In the genomic region with DNA sequence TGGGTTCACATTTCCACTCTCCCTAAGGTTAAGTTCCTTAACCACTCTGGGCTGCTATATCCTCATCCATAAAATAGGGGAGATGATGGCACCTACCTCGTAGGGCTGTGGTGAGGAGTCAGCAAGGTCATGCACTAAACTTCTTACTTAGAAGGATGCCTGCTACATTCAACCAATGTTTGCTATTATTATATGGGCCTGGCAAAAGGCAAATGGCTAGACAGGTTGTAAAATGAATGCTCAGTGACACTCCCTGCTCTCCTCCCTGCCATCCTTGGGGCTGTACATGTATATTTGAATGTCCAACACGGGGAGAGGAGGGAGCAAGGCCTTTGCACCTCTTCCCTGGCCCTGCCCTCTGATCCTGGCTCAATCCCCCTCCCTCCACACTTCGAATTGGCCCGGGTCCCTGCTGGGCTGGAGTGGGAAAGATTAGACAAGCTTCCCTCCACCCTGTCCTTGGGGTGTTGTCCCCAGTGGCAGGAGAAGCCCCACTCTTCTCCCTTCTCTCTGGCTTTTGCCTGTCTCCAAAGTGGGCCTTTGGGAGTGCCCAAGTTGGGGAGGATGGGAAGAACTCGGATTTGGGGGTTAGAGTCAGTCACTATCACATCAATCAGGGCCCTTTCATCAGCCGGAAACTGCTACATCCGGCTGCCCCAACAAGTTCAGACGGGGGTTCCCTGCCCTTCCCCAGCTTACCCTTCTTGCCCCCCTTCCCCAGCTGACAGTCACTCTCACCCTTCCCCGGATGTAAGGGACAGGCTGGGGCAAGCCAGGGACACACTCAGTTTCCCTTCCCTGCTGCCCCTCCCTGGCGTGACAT, we compare ENCODE assay signal across 10 cellular contexts. TPM values are rescaled to one million over a fixed set of nuclear protein-coding genes. Genes with fewer than 3 reads are reported as not detected.
A peak's percentile ranks its signal among the peaks of the same experiment; 100 is the strongest.
DNase-seq lines count a peak whose midpoint lies in the region; ATAC-seq and TF ChIP-seq lines count a peak whose summit lies in the region.
"Had no signal": no experiment of that assay in that cellular context is flagged by ENCODE, and none has a peak within 500 bp of the region (broad histone marks: within the 10 kb centered on the region; RNA-seq: fewer than 3 reads in every experiment).

No MANE protein-coding gene starts in this region.

- peaks cover 7% of the 10 kb centered on the region for H3K4me1 ChIP-seq in vagina
- H3K4me1 ChIP-seq in gastroesophageal sphincter, result no peaks in the 10 kb centered on the region
- H3K4me1 ChIP-seq in right atrium auricular region, result peaks cover 0 to 7% of the 10 kb centered on the region in 2 donors
- H3K4me1 ChIP-seq: A549 had no signal

- H3K4me3 Mint-ChIP-seq in stimulated activated naive CD8-positive, alpha-beta T cell treated with anti-CD3 and anti-CD28 coated beads, Interleukin-15, Interleukin-2, amounts not matched to agents 100 ng/mL and 50 ng/mL, for 24 hours, result peak overlapping the region; percentile 23

- TF ChIP-seq POLR2A in vagina (IDR thresholded peaks at IDR 0.05), result no peak
- TF ChIP-seq POLR2A in gastroesophageal sphincter (IDR thresholded peaks at IDR 0.05), result no peak

- H3K9me3 Mint-ChIP-seq in stimulated activated naive CD8-positive, alpha-beta T cell treated with anti-CD3 and anti-CD28 coated beads, Interleukin-15, Interleukin-2, amounts not matched to agents 100 ng/mL and 50 ng/mL, for 24 hours, result peaks cover 16% of the 10 kb centered on the region

- no peaks in the 10 kb centered on the region for H3K27me3 Mint-ChIP-seq in stimulated activated naive CD8-positive, alpha-beta T cell treated with anti-CD3 and anti-CD28 coated beads, Interleukin-15, Interleukin-2, amounts not matched to agents 100 ng/mL and 50 ng/mL, for 24 hours

- intact Hi-C loops in vagina (cut with DNase I), result no loop called here

- TF ChIP-seq CTCF in vagina (IDR thresholded peaks at IDR 0.05), result no peak
- TF ChIP-seq CTCF in gastroesophageal sphincter (IDR thresholded peaks at IDR 0.05), result no peak
- TF ChIP-seq CTCF in right atrium auricular region (IDR thresholded peaks at IDR 0.05), result no peak

- H3K27ac ChIP-seq in vagina, result no peak overlapping the region
- no peak overlapping the region for H3K27ac ChIP-seq in gastroesophageal sphincter
- no peak overlapping the region for H3K27ac ChIP-seq in right atrium auricular region
- H3K27ac ChIP-seq: A549 had no signal

- peak overlapping the region; percentile 88 for H3K27ac Mint-ChIP-seq in stimulated activated naive CD8-positive, alpha-beta T cell treated with anti-CD3 and anti-CD28 coated beads, Interleukin-15, Interleukin-2, amounts not matched to agents 100 ng/mL and 50 ng/mL, for 24 hours

- TF ChIP-seq EP300 in gastroesophageal sphincter (IDR thresholded peaks at IDR 0.05), result no peak

- H3K27me3 ChIP-seq in vagina, result no peaks in the 10 kb centered on the region
- H3K27me3 ChIP-seq in gastroesophageal sphincter, result no peaks in the 10 kb centered on the region
- no peaks in the 10 kb centered on the region for H3K27me3 ChIP-seq in right atrium auricular region

- H3K4me3 ChIP-seq in vagina (no peak overlapping the region), gastroesophageal sphincter (no peak overlapping the region), right atrium auricular region (no peak overlapping the region)
- H3K4me3 ChIP-seq: A549 had no signal

- H3K36me3 ChIP-seq in vagina (no peaks in the 10 kb centered on the region), gastroesophageal sphincter (no peaks in the 10 kb centered on the region), right atrium auricular region (no peaks in the 10 kb centered on the region)

- WGBS in gastroesophageal sphincter (ENCODE audit: low coverage in 1 of 2), 2 donors, result 42 to 72% methylated on average over 3 to 7 of the region's 10 CpGs

- peaks cover 40% of the 10 kb centered on the region for H3K4me1 Mint-ChIP-seq in stimulated activated naive CD8-positive, alpha-beta T cell treated with anti-CD3 and anti-CD28 coated beads, Interleukin-15, Interleukin-2, amounts not matched to agents 100 ng/mL and 50 ng/mL, for 24 hours (ENCODE audit: low read depth)

- peaks cover 4% of the 10 kb centered on the region for H3K36me3 Mint-ChIP-seq in stimulated activated naive CD8-positive, alpha-beta T cell treated with anti-CD3 and anti-CD28 coated beads, Interleukin-15, Interleukin-2, amounts not matched to agents 100 ng/mL and 50 ng/mL, for 24 hours (ENCODE audit: low read depth)

- peak; percentile 44 to 85 for ATAC-seq in activated CD4-positive, CD25-positive, alpha-beta regulatory T cell treated with anti-CD3 and anti-CD28 coated beads, Interleukin-2, amount 50 U/mL, for 24 hours
- no peak for ATAC-seq in gastroesophageal sphincter
- ATAC-seq: A549 had no signal

- H3K9me3 ChIP-seq in vagina (no peaks in the 10 kb centered on the region), gastroesophageal sphincter (peaks cover 0 to 15% (median 0%) of the 10 kb centered on the region in 3 donors), right atrium auricular region (peaks cover 0 to 22% of the 10 kb centered on the region in 2 donors)

- DNase-seq in activated CD4-positive, CD25-positive, alpha-beta regulatory T cell treated with anti-CD3 and anti-CD28 coated beads, Interleukin-2, amount 50 U/mL, for 72 hours, result no peak
- DNase-seq in T-helper 1 cell (peak in 4 of 5 donors; percentile 31 to 73 (median 36)), dermis blood vessel endothelial cell (peak; percentile 11), vagina (ENCODE audit: extremely low spot score in 2 of 2) (no peak), right atrium auricular region (ENCODE audit: low spot score) (no peak)
- DNase-seq: NCI-H2029 had no signal

RNA-seq across cellular contexts. Expression of a gene that starts 36.3 kb away (rescaled TPM):
- total RNA-seq in dermis blood vessel endothelial cell (5.8 and 10.9 TPM in 2 replicates), vagina (194 TPM), gastroesophageal sphincter (10 to 100 TPM; 32.2 to 66.2 (median 40.1) TPM), right atrium auricular region (100 to 1,000 TPM; 102 to 132 TPM)

RNA-seq across cellular contexts. Expression of a gene that starts 46.1 kb away (rescaled TPM):
- total RNA-seq in dermis blood vessel endothelial cell, result 44.2 and 57.1 TPM in 2 replicates
- 31.9 TPM for total RNA-seq in vagina
- total RNA-seq in gastroesophageal sphincter, result 10 to 100 TPM; 36.3 to 47.3 (median 38.6) TPM
- total RNA-seq in right atrium auricular region, result 10 to 100 TPM; 40.4 to 42.7 TPM

Comparison
In these comparisons a context has a peak if more than half of its experiments do, and no peak if none do; other contexts are left out.
1. DNase-seq: peak in T-helper 1 cell (4 of 5) and dermis blood vessel endothelial cell (single experiment); none in activated CD4-positive, CD25-positive, alpha-beta regulatory T cell treated with anti-CD3 and anti-CD28 coated beads, Interleukin-2, amount 50 U/mL, for 72 hours (single experiment), vagina (0 of 2) and right atrium auricular region (single experiment).